Comparison of ENCODE assay signal across 10 cellular contexts in genomic region chr12:56165369-56165768, GRCh38. TPM values are rescaled to one million over a fixed set of nuclear protein-coding genes. Genes with fewer than 3 reads are reported as not detected.
DNase-seq lines count a peak whose midpoint lies in the region; ATAC-seq, FAIRE-seq and TF ChIP-seq lines count a peak whose summit lies in the region.
"Had no signal": no experiment of that assay in that cellular context is flagged by ENCODE, and none has a peak within 500 bp of the region (broad histone marks: within the 10 kb centered on the region; RNA-seq: fewer than 3 reads in every experiment).

No MANE protein-coding gene starts in this region.

- H3K4me1 Mint-ChIP-seq in H9: peaks cover 29 to 36% of the 10 kb centered on the region in 2 experiments

- no CpG with 5 or more reads among the region's 4 CpGs for WGBS in H9 (ENCODE audit: extremely low coverage, insufficient read length, low lambda C conversion rate)
- WGBS in K562 (ENCODE audit: insufficient coverage, low coverage, missing lambda C conversion rate): 100% methylated on average over 4 of the region's 4 CpGs

- peaks cover 68 to 93% (median 91%) of the 10 kb centered on the region in 3 experiments for H3K36me3 Mint-ChIP-seq in H9 (ENCODE audit: insufficient read depth in 1 of 3, low read depth in 3 of 3)

- no peaks in the 10 kb centered on the region for H3K9me3 ChIP-seq in H9 (ENCODE audit: control insufficient read depth, low read depth, low read length)
- H3K9me3 ChIP-seq in K562 (replicated peaks; ENCODE audit: control insufficient read depth, insufficient read depth, low read depth, low read length): no peaks in the 10 kb centered on the region
- H3K9me3 ChIP-seq in parathyroid adenoma (ENCODE audit: control insufficient read depth, low read length): no peaks in the 10 kb centered on the region
- H3K9me3 ChIP-seq: ovary had no signal

- no TSS peak for BruUV-seq in K562 (replicated peaks; lab: Mats Ljungman, UMichigan)

- H2AK5ac ChIP-seq in H9 (ENCODE audit: insufficient read length, low read length): no peak overlapping the region

- POLR2A ChIA-PET in K562 (lab: Yijun Ruan, JAX): interaction anchor here (0.5 to 8.9 kb wide), 13 partner anchors 9 to 191 kb away, joined by 3 to 124 read pairs (median 4); partner anchors contain the start of genes ESYT1, MYL6B, RAB5B and SMARCC2

- no peaks in the 10 kb centered on the region for H3K79me1 ChIP-seq in H9 (ENCODE audit: insufficient read depth, low read depth, low read length, poor library complexity, severe bottlenecking)

- no peak overlapping the region for H3K4ac ChIP-seq in H9 (ENCODE audit: low read depth, low read length)

- ATAC-seq in K562: no peak
- ATAC-seq in esophagus mucosa: no peak
- ATAC-seq in activated CD4-positive, CD25-positive, alpha-beta regulatory T cell treated with anti-CD3 and anti-CD28 coated beads, Interleukin-2, amount 50 U/mL, for 24 hours: no peak

- TF ChIP-seq CTCF in H9 (conservative IDR thresholded peaks at IDR 0.05) (no peak), K562 (IDR thresholded peaks at IDR 0.05 in 2 of 3, conservative IDR thresholded peaks at IDR 0.05 in 1 of 3; ENCODE audit: insufficient read depth in 2 of 3, low read depth in 1 of 3, low read length in 3 of 3) (no peak), parathyroid adenoma (IDR thresholded peaks at IDR 0.05) (no peak)

- H2BK5ac ChIP-seq in H9 (ENCODE audit: insufficient read length, low read length): no peak overlapping the region

- H3K4me2 ChIP-seq in H9 (ENCODE audit: insufficient read depth, insufficient read length, low read length): no peak overlapping the region
- H3K4me2 ChIP-seq in K562 (ENCODE audit: insufficient read depth, low read length): no peak overlapping the region
- H3K4me2 ChIP-seq in parathyroid adenoma (ENCODE audit: low read length): no peak overlapping the region

- TF ChIP-seq POLR2A in K562 (conservative IDR thresholded peaks at IDR 0.05): no peak

- peak overlapping the region; percentile 2 to 60 (median 21); a peak in 3 of 7 replicates for H3K27ac Mint-ChIP-seq in H9
- H3K27ac Mint-ChIP-seq: dendritic cell treated with granulocyte-macrophage colony-stimulating factor and Interleukin-4, amounts not matched to agents 40 ng/mL and 50 ng/mL, for 4 days had no signal

- FAIRE-seq in K562 (lab: Jason Lieb, UNC): no peak

- H3K4me3 ChIP-seq in K562: no peak overlapping the region
- H3K4me3 ChIP-seq in parathyroid adenoma (ENCODE audit: low read depth, low read length): no peak overlapping the region
- H3K4me3 ChIP-seq: ovary had no signal

- H3K14ac ChIP-seq in H9 (ENCODE audit: insufficient read depth, low read length): no peak overlapping the region

- H3K27me3 ChIP-seq in H9 (ENCODE audit: insufficient read depth, low read length): no peaks in the 10 kb centered on the region
- H3K27me3 ChIP-seq in K562 (ENCODE audit: control insufficient read depth in 2 of 2, insufficient read depth in 2 of 2, low read length in 2 of 2): no peaks in the 10 kb centered on the region
- H3K27me3 ChIP-seq in parathyroid adenoma (ENCODE audit: control insufficient read depth, insufficient read depth, low read length): no peaks in the 10 kb centered on the region
- H3K27me3 ChIP-seq: ovary had no signal

- no peak overlapping the region for H3K4me3 Mint-ChIP-seq in H9
- H3K4me3 Mint-ChIP-seq: dendritic cell treated with granulocyte-macrophage colony-stimulating factor and Interleukin-4, amounts not matched to agents 40 ng/mL and 50 ng/mL, for 4 days; stimulated activated naive CD8-positive, alpha-beta T cell treated with anti-CD3 and anti-CD28 coated beads, Interleukin-15, Interleukin-2, amounts not matched to agents 100 ng/mL and 50 ng/mL, for 24 hours had no signal

- H3K23ac ChIP-seq in H9 (ENCODE audit: insufficient read length, low read depth, low read length): no peak overlapping the region

- no peak overlapping the region for H2BK20ac ChIP-seq in H9 (ENCODE audit: low read depth, low read length, poor library complexity, severe bottlenecking)

- peaks cover 6% of the 10 kb centered on the region for H3K27me3 Mint-ChIP-seq in H9 (ENCODE audit: low read depth)
- H3K27me3 Mint-ChIP-seq: dendritic cell treated with granulocyte-macrophage colony-stimulating factor and Interleukin-4, amounts not matched to agents 40 ng/mL and 50 ng/mL, for 4 days; stimulated activated naive CD8-positive, alpha-beta T cell treated with anti-CD3 and anti-CD28 coated beads, Interleukin-15, Interleukin-2, amounts not matched to agents 100 ng/mL and 50 ng/mL, for 24 hours had no signal

- H4K5ac ChIP-seq in H9 (ENCODE audit: insufficient read length, low read depth, low read length): no peak overlapping the region

- no peak overlapping the region for H2BK120ac ChIP-seq in H9 (ENCODE audit: low read depth, low read length, poor library complexity, severe bottlenecking)

- H4K8ac ChIP-seq in H9 (replicated peaks; ENCODE audit: insufficient read length, low read depth, low read length): no peak overlapping the region

- no peaks in the 10 kb centered on the region for H3K9me3 Mint-ChIP-seq in H9
- H3K9me3 Mint-ChIP-seq: dendritic cell treated with granulocyte-macrophage colony-stimulating factor and Interleukin-4, amounts not matched to agents 40 ng/mL and 50 ng/mL, for 4 days; stimulated activated naive CD8-positive, alpha-beta T cell treated with anti-CD3 and anti-CD28 coated beads, Interleukin-15, Interleukin-2, amounts not matched to agents 100 ng/mL and 50 ng/mL, for 24 hours had no signal

- intact Hi-C loops in K562 (cut with micrococcal nuclease): no loop called here

- H3K4me1 ChIP-seq in H9 (ENCODE audit: insufficient read depth, low read length) (no peaks in the 10 kb centered on the region; the same call in 1 of the 2 replicates), K562 (replicated peaks in 1 of 2; ENCODE audit: control insufficient read depth in 2 of 2, insufficient read depth in 2 of 2, low read length in 2 of 2) (peaks cover 4 to 14% of the 10 kb centered on the region in 2 experiments; a peak in 4 of 5 replicates), parathyroid adenoma (peaks cover 5% of the 10 kb centered on the region)

- H4K20me1 ChIP-seq in H9 (ENCODE audit: control insufficient read depth, insufficient read depth, insufficient read length): no peaks in the 10 kb centered on the region
- peaks cover 19% of the 10 kb centered on the region for H4K20me1 ChIP-seq in K562 (replicated peaks; ENCODE audit: control insufficient read depth, insufficient read depth, low read length)

- peaks cover 93% of the 10 kb centered on the region for H3K36me3 ChIP-seq in K562 (ENCODE audit: control insufficient read depth, insufficient read depth, low read length)
- H3K36me3 ChIP-seq in parathyroid adenoma (ENCODE audit: control insufficient read depth, insufficient read depth, low read length): no peaks in the 10 kb centered on the region
- H3K36me3 ChIP-seq: ovary had no signal

- no peak overlapping the region for H4K91ac ChIP-seq in H9 (ENCODE audit: insufficient read length, low read depth, low read length)

- H2BK15ac ChIP-seq in H9 (ENCODE audit: low read depth, low read length): no peak overlapping the region

- no peak overlapping the region for H3K56ac ChIP-seq in H9 (ENCODE audit: insufficient read length, low read depth, low read length)

- TF ChIP-seq RAD21 in K562 (CRISPR knock-in tag; conservative IDR thresholded peaks at IDR 0.05 in 1 of 2, IDR thresholded peaks at IDR 0.05 in 1 of 2): no peak

- H3K27ac ChIP-seq in H9 (ENCODE audit: insufficient read length, low read depth, low read length): no peak overlapping the region
- H3K27ac ChIP-seq in K562 (ENCODE audit: extremely low read depth, low read depth, low read length): no peak overlapping the region
- peak overlapping the region; percentile 43 for H3K27ac ChIP-seq in parathyroid adenoma
- H3K27ac ChIP-seq: ovary had no signal

- H3K23me2 ChIP-seq in H9 (ENCODE audit: insufficient read length, low read depth, low read length, poor library complexity, severe bottlenecking): no peaks in the 10 kb centered on the region

- DNase-seq in H9 (no peak), K562 (ENCODE audit: extremely low read depth in 1 of 4, low spot score in 3 of 4) (no peak)
- DNase-seq: foreskin melanocyte; ovary; stimulated activated CD4-positive, alpha-beta T cell treated with anti-CD3 and anti-CD28 coated beads, Interleukin-2, amount 100 ng/mL, for 48 hours had no signal

- H3K79me2 ChIP-seq in H9 (ENCODE audit: insufficient read depth, low read length) (no peaks in the 10 kb centered on the region), K562 (ENCODE audit: control insufficient read depth, insufficient read depth, low read length) (peaks cover 9% of the 10 kb centered on the region), parathyroid adenoma (peaks cover 3% of the 10 kb centered on the region)

- no peaks in the 10 kb centered on the region for H3K9me1 ChIP-seq in K562 (ENCODE audit: control insufficient read depth, insufficient read depth, low read length)

- H2AFZ ChIP-seq in H9 (ENCODE audit: low read length) (no peak overlapping the region), K562 (ENCODE audit: low read depth, low read length) (no peak overlapping the region), parathyroid adenoma (no peak overlapping the region)

- in situ Hi-C loops in K562 (cut with MboI): no loop called here

- TF ChIP-seq EP300 in K562 (IDR thresholded peaks at IDR 0.05; ENCODE audit: low read length): no peak

- H3K9ac ChIP-seq in H9 (ENCODE audit: extremely low read depth, insufficient read length, low read length) (no peak overlapping the region), K562 (ENCODE audit: insufficient read depth in 1 of 2, low read depth in 2 of 2, low read length in 2 of 2) (no peak overlapping the region), parathyroid adenoma (no peak overlapping the region)

- CTCF ChIA-PET in K562 (lab: Yijun Ruan, JAX; ENCODE audit: low intra/inter-chr PET ratio): no interaction called here

- H3T11ph ChIP-seq in H9 (ENCODE audit: low read length): no peak overlapping the region

- no peak overlapping the region for H2BK12ac ChIP-seq in H9 (ENCODE audit: insufficient read length, low read depth, low read length)

- H3K18ac ChIP-seq in H9 (ENCODE audit: insufficient read length, low read depth, low read length): no peak overlapping the region

RNA-seq across cellular contexts. Expression of gene MYL6, which starts 7.2 kb away (rescaled TPM):
- total RNA-seq in H9 (2021) (1,181 and 1,197 TPM in 2 replicates), K562 (2014; rRNA removed) (732 and 768 TPM in 2 replicates), K562 (2014; rRNA removed; fragmentation: Illumina TruSeq; extraction: Trizol) (816 and 934 TPM in 2 replicates), K562 (2015; rRNA removed; fragmentation: Illumina TruSeq; extraction: Trizol) (939 and 958 TPM in 2 replicates), K562 (2021) (535 and 557 TPM in 2 replicates), esophagus mucosa (1,179 TPM)
- total RNA-seq in K562 (2011; cell fraction: chromatin; rRNA removed; ENCODE audit: low replicate concordance): 310 and 505 TPM in 2 replicates
- 376 and 393 TPM in 2 replicates for total RNA-seq in K562 (2011; cell fraction: nucleolus; rRNA removed)
- 418 and 429 TPM in 2 replicates for total RNA-seq in K562 (2011; cell fraction: nucleoplasm; rRNA removed)
- polyA plus RNA-seq in K562 (2011; rRNA removed) (1,427 and 1,548 TPM in 2 replicates), K562 (2014; fragmentation: Illumina TruSeq; extraction: Trizol) (745 and 824 TPM in 2 replicates), K562 (2014; fragmentation: Nextera tagmentation; extraction: Ambion mirVana) (1,000 to 10,000 TPM; 1,377 to 1,664 TPM), K562 (2014; rRNA removed) (954 and 1,028 TPM in 2 replicates)
- polyA plus RNA-seq in K562 (2011; cell fraction: cytosol; rRNA removed): 926 and 1,517 TPM in 2 replicates
- 539 and 809 TPM in 2 replicates for polyA plus RNA-seq in K562 (2011; cell fraction: nucleus; rRNA removed)
- 904 and 962 TPM in 2 replicates for polyA plus RNA-seq in K562 (2012)
- polyA minus RNA-seq in K562 (2011; rRNA and poly(A)+ RNA removed): 374 and 408 TPM in 2 replicates
- polyA minus RNA-seq in K562 (2011; cell fraction: cytosol; rRNA and poly(A)+ RNA removed): 157 and 158 TPM in 2 replicates
- polyA minus RNA-seq in K562 (2011; cell fraction: nucleus; rRNA and poly(A)+ RNA removed): 136 and 283 TPM in 2 replicates

RNA-seq across cellular contexts. Expression of gene MYL6B, which starts 13.0 kb away (rescaled TPM):
- total RNA-seq in H9 (2021): 165 and 168 TPM in 2 replicates
- total RNA-seq in K562 (2011; cell fraction: chromatin; rRNA removed; ENCODE audit: low replicate concordance): 35.1 and 55.9 TPM in 2 replicates
- total RNA-seq in K562 (2011; cell fraction: nucleolus; rRNA removed): 41.3 and 44.7 TPM in 2 replicates
- 39.9 and 49.7 TPM in 2 replicates for total RNA-seq in K562 (2011; cell fraction: nucleoplasm; rRNA removed)
- 67.3 and 70.7 TPM in 2 replicates for total RNA-seq in K562 (2014; rRNA removed)
- 32.9 and 42.8 TPM in 2 replicates for total RNA-seq in K562 (2014; rRNA removed; fragmentation: Illumina TruSeq; extraction: Trizol)
- 65.2 and 69.4 TPM in 2 replicates for total RNA-seq in K562 (2015; rRNA removed; fragmentation: Illumina TruSeq; extraction: Trizol)
- total RNA-seq in K562 (2021): 77.3 and 95.4 TPM in 2 replicates
- polyA plus RNA-seq in K562 (2011; rRNA removed): 65.7 and 66.5 TPM in 2 replicates
- 64.6 and 71.6 TPM in 2 replicates for polyA plus RNA-seq in K562 (2011; cell fraction: cytosol; rRNA removed)
- 40.3 and 43.8 TPM in 2 replicates for polyA plus RNA-seq in K562 (2011; cell fraction: nucleus; rRNA removed)
- 67.7 and 86.1 TPM in 2 replicates for polyA plus RNA-seq in K562 (2012)
- polyA plus RNA-seq in K562 (2014; fragmentation: Illumina TruSeq; extraction: Trizol): 55.7 and 65.2 TPM in 2 replicates
- polyA plus RNA-seq in K562 (2014; fragmentation: Nextera tagmentation; extraction: Ambion mirVana): 10 to 100 TPM; 48.2 to 68.6 TPM
- 69.7 and 75.5 TPM in 2 replicates for polyA plus RNA-seq in K562 (2014; rRNA removed)
- 29.8 and 36.9 TPM in 2 replicates for polyA minus RNA-seq in K562 (2011; rRNA and poly(A)+ RNA removed)
- polyA minus RNA-seq in K562 (2011; cell fraction: cytosol; rRNA and poly(A)+ RNA removed): 14.5 and 23.7 TPM in 2 replicates
- 14.0 and 19.5 TPM in 2 replicates for polyA minus RNA-seq in K562 (2011; cell fraction: nucleus; rRNA and poly(A)+ RNA removed)
- total RNA-seq in esophagus mucosa: 54.2 TPM

RNA-seq across cellular contexts. Expression of gene SMARCC2, which starts 23.9 kb away (rescaled TPM):
- total RNA-seq in H9 (2021) (85.0 and 86.9 TPM in 2 replicates), K562 (2014; rRNA removed) (30.8 and 32.4 TPM in 2 replicates), K562 (2014; rRNA removed; fragmentation: Illumina TruSeq; extraction: Trizol) (36.6 and 41.1 TPM in 2 replicates), K562 (2015; rRNA removed; fragmentation: Illumina TruSeq; extraction: Trizol) (35.0 and 35.9 TPM in 2 replicates), K562 (2021) (70.2 and 86.0 TPM in 2 replicates), esophagus mucosa (44.4 TPM)
- 585 and 631 TPM in 2 replicates for total RNA-seq in K562 (2011; cell fraction: chromatin; rRNA removed; ENCODE audit: low replicate concordance)
- 245 and 259 TPM in 2 replicates for total RNA-seq in K562 (2011; cell fraction: nucleolus; rRNA removed)
- 295 and 306 TPM in 2 replicates for total RNA-seq in K562 (2011; cell fraction: nucleoplasm; rRNA removed)
- polyA plus RNA-seq in K562 (2011; rRNA removed) (45.1 and 64.6 TPM in 2 replicates), K562 (2014; fragmentation: Illumina TruSeq; extraction: Trizol) (75.9 and 84.8 TPM in 2 replicates), K562 (2014; fragmentation: Nextera tagmentation; extraction: Ambion mirVana) (10 to 100 TPM; 11.9 to 29.1 TPM), K562 (2014; rRNA removed) (49.8 and 54.0 TPM in 2 replicates)
- 21.5 and 23.9 TPM in 2 replicates for polyA plus RNA-seq in K562 (2011; cell fraction: cytosol; rRNA removed)
- polyA plus RNA-seq in K562 (2011; cell fraction: nucleus; rRNA removed): 217 and 238 TPM in 2 replicates
- polyA plus RNA-seq in K562 (2012): 80.2 and 85.8 TPM in 2 replicates
- polyA minus RNA-seq in K562 (2011; rRNA and poly(A)+ RNA removed): 86.2 and 108 TPM in 2 replicates
- 50.7 and 61.7 TPM in 2 replicates for polyA minus RNA-seq in K562 (2011; cell fraction: cytosol; rRNA and poly(A)+ RNA removed)
- 101 and 155 TPM in 2 replicates for polyA minus RNA-seq in K562 (2011; cell fraction: nucleus; rRNA and poly(A)+ RNA removed)

RNA-seq across cellular contexts. Expression of gene ESYT1, which starts 37.3 kb away (rescaled TPM):
- total RNA-seq in H9 (2021) (111 and 112 TPM in 2 replicates), K562 (2014; rRNA removed) (176 and 237 TPM in 2 replicates), K562 (2014; rRNA removed; fragmentation: Illumina TruSeq; extraction: Trizol) (113 and 132 TPM in 2 replicates), K562 (2015; rRNA removed; fragmentation: Illumina TruSeq; extraction: Trizol) (132 and 133 TPM in 2 replicates), K562 (2021) (237 and 251 TPM in 2 replicates), esophagus mucosa (48.8 TPM)
- 495 and 946 TPM in 2 replicates for total RNA-seq in K562 (2011; cell fraction: chromatin; rRNA removed; ENCODE audit: low replicate concordance)
- total RNA-seq in K562 (2011; cell fraction: nucleolus; rRNA removed): 651 and 665 TPM in 2 replicates
- total RNA-seq in K562 (2011; cell fraction: nucleoplasm; rRNA removed): 590 and 653 TPM in 2 replicates
- polyA plus RNA-seq in K562 (2011; rRNA removed) (164 and 228 TPM in 2 replicates), K562 (2014; fragmentation: Illumina TruSeq; extraction: Trizol) (396 and 420 TPM in 2 replicates), K562 (2014; fragmentation: Nextera tagmentation; extraction: Ambion mirVana) (100 to 1,000 TPM; 156 to 194 TPM), K562 (2014; rRNA removed) (146 and 160 TPM in 2 replicates)
- polyA plus RNA-seq in K562 (2011; cell fraction: cytosol; rRNA removed): 207 and 344 TPM in 2 replicates
- polyA plus RNA-seq in K562 (2011; cell fraction: nucleus; rRNA removed): 429 and 469 TPM in 2 replicates
- 168 and 357 TPM in 2 replicates for polyA plus RNA-seq in K562 (2012)
- polyA minus RNA-seq in K562 (2011; rRNA and poly(A)+ RNA removed): 245 and 274 TPM in 2 replicates
- 212 and 259 TPM in 2 replicates for polyA minus RNA-seq in K562 (2011; cell fraction: cytosol; rRNA and poly(A)+ RNA removed)
- 126 and 169 TPM in 2 replicates for polyA minus RNA-seq in K562 (2011; cell fraction: nucleus; rRNA and poly(A)+ RNA removed)

RNA-seq across cellular contexts. Expression of gene ZC3H10, which starts 47.3 kb away (rescaled TPM):
- 8.9 and 9.4 TPM in 2 replicates for total RNA-seq in H9 (2021)
- total RNA-seq in K562 (2011; cell fraction: chromatin; rRNA removed; ENCODE audit: low replicate concordance): 9.2 and 15.6 TPM in 2 replicates
- 12.5 and 14.0 TPM in 2 replicates for total RNA-seq in K562 (2011; cell fraction: nucleolus; rRNA removed)
- total RNA-seq in K562 (2011; cell fraction: nucleoplasm; rRNA removed): 16.0 and 23.7 TPM in 2 replicates
- 2.2 and 2.3 TPM in 2 replicates for total RNA-seq in K562 (2014; rRNA removed)
- total RNA-seq in K562 (2014; rRNA removed; fragmentation: Illumina TruSeq; extraction: Trizol): 2.4 and 2.7 TPM in 2 replicates
- total RNA-seq in K562 (2015; rRNA removed; fragmentation: Illumina TruSeq; extraction: Trizol): 3.0 and 3.8 TPM in 2 replicates
- 3.3 and 4.1 TPM in 2 replicates for total RNA-seq in K562 (2021)
- polyA plus RNA-seq in K562 (2011; rRNA removed): 1.0 and 1.1 TPM in 2 replicates
- 1.1 and 1.5 TPM in 2 replicates for polyA plus RNA-seq in K562 (2011; cell fraction: cytosol; rRNA removed)
- 3.3 and 4.3 TPM in 2 replicates for polyA plus RNA-seq in K562 (2011; cell fraction: nucleus; rRNA removed)
- 1.9 and 2.8 TPM in 2 replicates for polyA plus RNA-seq in K562 (2012)
- polyA plus RNA-seq in K562 (2014; fragmentation: Illumina TruSeq; extraction: Trizol): 1.6 and 1.9 TPM in 2 replicates
- under 1 TPM; 0.31 to 0.46 TPM for polyA plus RNA-seq in K562 (2014; fragmentation: Nextera tagmentation; extraction: Ambion mirVana)
- 1.4 and 1.7 TPM in 2 replicates for polyA plus RNA-seq in K562 (2014; rRNA removed)
- polyA minus RNA-seq in K562 (2011; rRNA and poly(A)+ RNA removed): 5.3 and 6.2 TPM in 2 replicates
- 0.95 and 1.5 TPM in 2 replicates for polyA minus RNA-seq in K562 (2011; cell fraction: cytosol; rRNA and poly(A)+ RNA removed)
- 9.2 and 17.8 TPM in 2 replicates for polyA minus RNA-seq in K562 (2011; cell fraction: nucleus; rRNA and poly(A)+ RNA removed)
- 1.8 TPM for total RNA-seq in esophagus mucosa
